24 cellular contexts compared by ENCODE assay signal in the genomic region with DNA sequence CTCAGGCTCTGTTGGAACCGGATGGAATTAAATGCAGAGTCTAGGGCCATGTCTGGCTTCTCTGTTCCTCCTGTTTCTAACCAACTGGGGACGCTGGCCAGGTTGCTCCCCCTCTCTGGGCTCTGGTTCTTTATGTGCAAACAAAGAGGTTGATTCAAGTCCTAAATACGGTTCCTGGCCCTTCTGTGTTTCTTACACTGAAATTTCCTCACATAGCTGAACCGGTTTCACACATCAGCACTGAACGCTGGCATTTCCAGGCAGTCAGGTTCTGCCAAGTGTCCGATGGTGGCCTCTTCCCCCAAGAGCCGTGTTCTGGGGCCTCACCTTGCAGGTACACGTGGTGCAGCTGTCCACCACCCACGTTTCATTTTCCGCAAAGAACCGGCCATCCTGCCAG. TPM values are rescaled to one million over a fixed set of nuclear protein-coding genes. Genes with fewer than 3 reads are reported as not detected.
DNase-seq lines count a peak whose midpoint lies in the region; ATAC-seq and TF ChIP-seq lines count a peak whose summit lies in the region.
"Had no signal": no experiment of that assay in that cellular context is flagged by ENCODE, and none has a peak within 500 bp of the region (broad histone marks: within the 10 kb centered on the region; RNA-seq: fewer than 3 reads in every experiment).

No MANE protein-coding gene starts in this region.

- WGBS in mesendoderm (ENCODE audit: extremely low coverage, insufficient coverage, low lambda C conversion rate): no CpG with 5 or more reads among the region's 11 CpGs

- H3K36me3 ChIP-seq in Peyer's patch (no peaks in the 10 kb centered on the region), thoracic aorta (peaks cover 45% of the 10 kb centered on the region), mesendoderm (ENCODE audit: control insufficient read depth, insufficient read depth, low read length) (no peaks in the 10 kb centered on the region)
- H3K36me3 ChIP-seq: uterus had no signal

- H3K18ac ChIP-seq in mesendoderm (ENCODE audit: low read length): no peak overlapping the region

- no peaks in the 10 kb centered on the region for H3K4me1 ChIP-seq in Peyer's patch
- H3K4me1 ChIP-seq in thoracic aorta (ENCODE audit: control insufficient read depth in 1 of 2, low read depth in 2 of 2): peaks cover 2 to 14% of the 10 kb centered on the region in 2 donors
- no peaks in the 10 kb centered on the region for H3K4me1 ChIP-seq in mesendoderm (ENCODE audit: control insufficient read depth, low read depth, low read length)
- H3K4me1 ChIP-seq: testis, uterus had no signal

- no peak overlapping the region for H3K4me2 ChIP-seq in mesendoderm (ENCODE audit: low read length)

- no peak overlapping the region for H3K27ac ChIP-seq in Peyer's patch
- H3K27ac ChIP-seq in dorsolateral prefrontal cortex: peak overlapping the region in 54 of 59 donors; percentile 7 to 92 (median 74)
- peak overlapping the region; percentile 50 to 63 for H3K27ac ChIP-seq in thoracic aorta
- no peak overlapping the region for H3K27ac ChIP-seq in mesendoderm (ENCODE audit: low read depth, low read length)
- H3K27ac ChIP-seq: testis, uterus had no signal

- no peak overlapping the region for H2AK5ac ChIP-seq in mesendoderm (ENCODE audit: low read length)

- H3K79me2 ChIP-seq in mesendoderm (ENCODE audit: control insufficient read depth, insufficient read depth, low read length): no peaks in the 10 kb centered on the region

- no peak for TF ChIP-seq POLR2A in Peyer's patch (IDR thresholded peaks at IDR 0.05)

- H3K4me3 ChIP-seq in Peyer's patch (no peak overlapping the region), dorsolateral prefrontal cortex (peak overlapping the region in 3 of 59 donors; percentile 12 to 22 (median 13)), thoracic aorta (no peak overlapping the region), mesendoderm (ENCODE audit: low read length) (no peak overlapping the region)
- H3K4me3 ChIP-seq: skin epidermis, testis, uterus had no signal

- DNase-seq in Peyer's patch: peak in 2 of 3 donors; percentile 26 to 28
- DNase-seq in dorsolateral prefrontal cortex: peak in 1 of 10 donors; percentile 64
- DNase-seq in midbrain (lab: John Stamatoyannopoulos, UW): peak; percentile 42
- DNase-seq in thoracic aorta (ENCODE audit: low spot score): no peak
- no peak for DNase-seq in KBM-7
- DNase-seq in mesendoderm: no peak
- DNase-seq in OCI-M2 (lab: John Stamatoyannopoulos, UW; ENCODE audit: unreplicated experiment): no peak
- DNase-seq: activated CD4-positive, alpha-beta T cell treated with anti-CD3 and anti-CD28 coated beads, Interleukin-2, amount 50 U/mL, for 48 hours; activated CD4-positive, CD25-positive, alpha-beta regulatory T cell; activated CD8-positive, alpha-beta memory T cell treated with anti-CD3 and anti-CD28 coated beads, Interleukin-2, amount 50 U/mL, for 48 hours; CD4-positive, CD25-positive, alpha-beta regulatory T cell; DMS 273 treated with DMSO at 0.1 percent for 48 hours; effector CD8-positive, alpha-beta T cell; NCI-H1436; OCI-M1; SHP77; stimulated activated CD4-positive, alpha-beta T cell treated with anti-CD3 and anti-CD28 coated beads, Interleukin-1b, Interleukin-23, amount 100 ng/mL, for 48 hours; testis had no signal

- no peaks in the 10 kb centered on the region for H3K9me3 ChIP-seq in Peyer's patch
- no peaks in the 10 kb centered on the region for H3K9me3 ChIP-seq in thoracic aorta
- H3K9me3 ChIP-seq: testis, uterus had no signal

- H2BK15ac ChIP-seq in mesendoderm (replicated peaks; ENCODE audit: low read depth): no peak overlapping the region

- H2BK120ac ChIP-seq in mesendoderm (ENCODE audit: low read depth, low read length): no peak overlapping the region

- ATAC-seq in thoracic aorta (ENCODE audit: insufficient number of reproducible peaks, low FRiP score, low read depth): no peak
- ATAC-seq: activated naive CD4-positive, alpha-beta T cell treated with anti-CD3 and anti-CD28 coated beads, Interleukin-2, amount 50 U/mL, for 72 hours; activated T-helper 17 cell treated with anti-CD3 and anti-CD28 coated beads, Interleukin-2, amount 50 U/mL, for 72 hours; stimulated activated effector memory CD8-positive, alpha-beta T cell treated with anti-CD3 and anti-CD28 coated beads, Interleukin-12 subunit alpha, Interleukin-12 subunit beta, amount 100 ng/mL, for 72 hours had no signal

- H3K4ac ChIP-seq in mesendoderm (ENCODE audit: low read depth, low read length): no peak overlapping the region

- no peak overlapping the region for H3K9ac ChIP-seq in mesendoderm (ENCODE audit: low read length)

- intact Hi-C loops in dorsolateral prefrontal cortex (cut with DNase I): no loop called here

- H3K56ac ChIP-seq in mesendoderm (ENCODE audit: low read length): no peak overlapping the region

- no peaks in the 10 kb centered on the region for H3K79me1 ChIP-seq in mesendoderm (ENCODE audit: low read length)

- H3K27me3 ChIP-seq in Peyer's patch (no peaks in the 10 kb centered on the region), dorsolateral prefrontal cortex (no peaks in the 10 kb centered on the region), thoracic aorta (replicated peaks; ENCODE audit: insufficient read depth) (no peaks in the 10 kb centered on the region), mesendoderm (ENCODE audit: insufficient read depth, low read length, poor library complexity) (no peaks in the 10 kb centered on the region)
- H3K27me3 ChIP-seq: testis, uterus had no signal

- TF ChIP-seq CTCF in Peyer's patch (IDR thresholded peaks at IDR 0.05): no peak
- no peak for TF ChIP-seq CTCF in dorsolateral prefrontal cortex (IDR thresholded peaks at IDR 0.05 in 54 of 56, conservative IDR thresholded peaks at IDR 0.05 in 2 of 56; ENCODE audit: low read depth in 1 of 56, partially characterized antibody in 56 of 56)
- no peak for TF ChIP-seq CTCF in thoracic aorta (IDR thresholded peaks at IDR 0.05)

- in situ Hi-C loops in KBM-7 (cut with MboI; ENCODE audit: low pct_unique_long_range_greater_than_20kb, low sequenced_read_pairs): no loop called here

- H4K8ac ChIP-seq in mesendoderm (ENCODE audit: low read depth, low read length): no peak overlapping the region

- H2BK5ac ChIP-seq in mesendoderm (ENCODE audit: low read length): no peak overlapping the region

- no peak overlapping the region for H3K23ac ChIP-seq in mesendoderm (ENCODE audit: low read length)

- H4K5ac ChIP-seq in mesendoderm (ENCODE audit: low read length): no peak overlapping the region

RNA-seq across cellular contexts. Expression of a gene that starts 13.5 kb away (rescaled TPM):
- 10 to 100 TPM in 3 of 4 donors, 1 to 10 TPM in 1; 5.4 to 28.3 (median 16.3) TPM for total RNA-seq in Peyer's patch
- total RNA-seq in dorsolateral prefrontal cortex: 10 to 100 TPM in 119 of 120 experiments, 1 to 10 TPM in 1; 9.6 to 96.0 (median 23.8) TPM
- 100 to 1,000 TPM; 673 to 817 TPM for total RNA-seq in thoracic aorta
- 9.5 TPM for polyA plus RNA-seq in mesendoderm (2013, experiment 1 of 2)
- 10.1 TPM for polyA plus RNA-seq in mesendoderm (2013, experiment 2 of 2)
- total RNA-seq: activated naive CD4-positive, alpha-beta T cell treated with anti-CD3 and anti-CD28 coated beads, Interleukin-2, amount 50 U/mL, for 72 hours; activated T-helper 17 cell treated with anti-CD3 and anti-CD28 coated beads, Interleukin-2, amount 50 U/mL, for 72 hours; CD4-positive, CD25-positive, alpha-beta regulatory T cell; NCI-H460 had no signal

Comparison
In these comparisons a context has a peak if more than half of its experiments do, and no peak if none do; other contexts are left out.
1. DNase-seq: peak in Peyer's patch (2 of 3) and midbrain (single experiment); none in thoracic aorta (single experiment), KBM-7 (single experiment), mesendoderm (single experiment) and OCI-M2 (single experiment).
2. H3K27ac ChIP-seq: peak in dorsolateral prefrontal cortex (54 of 59) and thoracic aorta (2 of 2); none in Peyer's patch (0 of 4) and mesendoderm (single experiment).
3. RNA of a gene that starts 13.5 kb away (total RNA-seq): 673 to 817 TPM in thoracic aorta; 9.6 to 96.0 TPM in dorsolateral prefrontal cortex and 5.4 to 28.3 TPM in Peyer's patch; every median in the first group is over 4 times any median in the second.